35 cellular contexts compared by ENCODE assay signal in the genomic region with DNA sequence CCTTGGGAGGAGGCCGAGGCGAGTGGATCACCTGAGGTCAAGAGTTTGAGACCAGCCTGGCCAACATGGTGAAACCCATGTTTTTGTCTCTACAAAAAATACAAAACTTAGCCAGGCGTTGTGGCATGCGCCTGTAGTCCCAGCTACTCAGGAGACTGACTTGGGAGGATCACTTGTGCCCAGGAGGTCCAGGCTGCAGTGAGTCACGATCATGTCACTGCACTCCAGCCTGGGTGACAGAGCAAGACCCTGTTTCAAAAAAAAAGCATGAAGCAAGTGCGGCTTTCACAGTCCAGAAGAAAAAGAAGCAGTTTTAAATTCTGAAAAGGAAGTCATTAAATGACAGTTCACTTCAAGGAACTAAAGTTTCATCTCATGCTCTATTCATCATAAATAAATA. TPM values are rescaled to one million over a fixed set of nuclear protein-coding genes. Genes with fewer than 3 reads are reported as not detected.
"Had no signal": no experiment of that assay in that cellular context is flagged by ENCODE, and none has a peak within 500 bp of the region (broad histone marks: within the 10 kb centered on the region; RNA-seq: fewer than 3 reads in every experiment).

No MANE protein-coding gene starts in this region.

- H3K4me1 ChIP-seq: adrenal gland had no signal

- H3K36me3 ChIP-seq: adrenal gland, ascending aorta, left lung, thoracic aorta, upper lobe of left lung, WERI-Rb-1 had no signal

- ATAC-seq: activated CD8-positive, alpha-beta memory T cell treated with anti-CD3 and anti-CD28 coated beads, Interleukin-2, amount 10 ng/mL, durations not matched to agents 7 days and 5 days; activated CD8-positive, alpha-beta T cell treated with anti-CD3 and anti-CD28 coated beads for 36 hours; effector memory CD8-positive, alpha-beta T cell; esophagus mucosa; left lung; sciatic nerve had no signal

- H3K27me3 Mint-ChIP-seq: central memory CD8-positive, alpha-beta T cell had no signal

- H3K4me3 Mint-ChIP-seq: activated CD4-positive, alpha-beta T cell treated with anti-CD3 and anti-CD28 coated beads, Interleukin-2, amount 10 ng/mL, durations not matched to agents 7 days and 5 days; activated CD8-positive, alpha-beta memory T cell treated with anti-CD3 and anti-CD28 coated beads, Interleukin-2, amount 10 ng/mL, durations not matched to agents 7 days and 5 days; activated CD8-positive, alpha-beta T cell treated with anti-CD3 and anti-CD28 coated beads for 36 hours; activated naive CD4-positive, alpha-beta T cell treated with anti-CD3 and anti-CD28 coated beads, Interleukin-2, amount 50 U/mL, for 24 hours; central memory CD8-positive, alpha-beta T cell; effector memory CD8-positive, alpha-beta T cell; immature natural killer cell; naive B cell; neural crest cell; T-helper 2 cell treated with Interferon-gamma antibody and Interleukin-4, amounts not matched to agents 5 μg/mL and 100 μg/mL, for 36 hours had no signal

- H3K27ac ChIP-seq: adrenal gland, ascending aorta, dorsolateral prefrontal cortex, hepatocyte, left lung, thoracic aorta, upper lobe of left lung, WERI-Rb-1 had no signal

- H3K36me3 Mint-ChIP-seq: activated CD8-positive, alpha-beta memory T cell treated with anti-CD3 and anti-CD28 coated beads, Interleukin-2, amount 10 ng/mL, durations not matched to agents 7 days and 5 days; activated naive CD4-positive, alpha-beta T cell treated with anti-CD3 and anti-CD28 coated beads, Interleukin-2, amount 50 U/mL, for 24 hours; immature natural killer cell; naive B cell had no signal

- H3K4me1 Mint-ChIP-seq: neural crest cell had no signal

- H3K27me3 ChIP-seq: adrenal gland, ascending aorta, hepatocyte, upper lobe of left lung had no signal

- H3K4me3 ChIP-seq: adrenal gland, ascending aorta, dorsolateral prefrontal cortex, hepatocyte, left lung, lung, smooth muscle cell, thoracic aorta, upper lobe of left lung had no signal

- H3K9me3 ChIP-seq: adrenal gland, ascending aorta, left lung, thoracic aorta, upper lobe of left lung had no signal

- DNase-seq: activated CD4-positive, alpha-beta T cell treated with anti-CD3 and anti-CD28 coated beads, Interleukin-2, amount 10 ng/mL, durations not matched to agents 7 days and 5 days; activated CD4-positive, CD25-positive, alpha-beta regulatory T cell treated with anti-CD3 and anti-CD28 coated beads, Interleukin-2, amount 50 U/mL, for 72 hours; activated CD8-positive, alpha-beta memory T cell treated with anti-CD3 and anti-CD28 coated beads, Interleukin-2, amount 10 ng/mL, durations not matched to agents 7 days and 5 days; activated CD8-positive, alpha-beta T cell treated with anti-CD3 and anti-CD28 coated beads for 36 hours; activated gamma-delta T cell treated with Interleukin-2 at 50 U/mL for 16 hours; activated T-cell treated with anti-CD3 and anti-CD28 coated beads for 4 hours; adrenal gland; dorsolateral prefrontal cortex; effector memory CD8-positive, alpha-beta T cell; foreskin melanocyte; immature natural killer cell; left lung; naive B cell; occipital lobe; posterior cingulate gyrus; stimulated activated CD4-positive, alpha-beta T cell treated with anti-CD3 and anti-CD28 coated beads, Interleukin-2, amount 100 ng/mL, for 48 hours; stimulated activated CD8-positive, alpha-beta memory T cell treated with anti-CD3 and anti-CD28 coated beads, Interleukin-4, amount 100 ng/mL, for 48 hours; stimulated activated naive CD4-positive, alpha-beta T cell; upper lobe of left lung; WERI-Rb-1 had no signal

- H3K27ac Mint-ChIP-seq: activated CD4-positive, alpha-beta T cell treated with anti-CD3 and anti-CD28 coated beads, Interleukin-2, amount 10 ng/mL, durations not matched to agents 7 days and 5 days; activated CD8-positive, alpha-beta memory T cell treated with anti-CD3 and anti-CD28 coated beads, Interleukin-2, amount 10 ng/mL, durations not matched to agents 7 days and 5 days; activated CD8-positive, alpha-beta T cell treated with anti-CD3 and anti-CD28 coated beads for 36 hours; activated naive CD4-positive, alpha-beta T cell treated with anti-CD3 and anti-CD28 coated beads, Interleukin-2, amount 50 U/mL, for 24 hours; effector memory CD8-positive, alpha-beta T cell; immature natural killer cell; naive B cell; T-helper 2 cell treated with Interferon-gamma antibody and Interleukin-4, amounts not matched to agents 5 μg/mL and 100 μg/mL, for 36 hours had no signal

- H3K9me3 Mint-ChIP-seq: activated CD4-positive, alpha-beta T cell treated with anti-CD3 and anti-CD28 coated beads, Interleukin-2, amount 10 ng/mL, durations not matched to agents 7 days and 5 days; activated CD8-positive, alpha-beta T cell treated with anti-CD3 and anti-CD28 coated beads for 36 hours; activated naive CD4-positive, alpha-beta T cell treated with anti-CD3 and anti-CD28 coated beads, Interleukin-2, amount 50 U/mL, for 24 hours; central memory CD8-positive, alpha-beta T cell; effector memory CD8-positive, alpha-beta T cell; immature natural killer cell; neural crest cell; T-helper 2 cell treated with Interferon-gamma antibody and Interleukin-4, amounts not matched to agents 5 μg/mL and 100 μg/mL, for 36 hours had no signal

RNA-seq across cellular contexts. Expression of gene FGF19, which starts 21.6 kb away (rescaled TPM):
- total RNA-seq: activated CD4-positive, alpha-beta T cell treated with anti-CD3 and anti-CD28 coated beads, Interleukin-2, amount 10 ng/mL, durations not matched to agents 7 days and 5 days; activated CD8-positive, alpha-beta memory T cell treated with anti-CD3 and anti-CD28 coated beads, Interleukin-2, amount 10 ng/mL, durations not matched to agents 7 days and 5 days; activated CD8-positive, alpha-beta T cell treated with anti-CD3 and anti-CD28 coated beads for 36 hours; adrenal gland; ascending aorta; dorsolateral prefrontal cortex; endothelial cell of umbilical vein; esophagus mucosa; kidney epithelial cell; left lung; mesenteric fat pad; occipital lobe; renal cortical epithelial cell; sciatic nerve; smooth muscle cell; thoracic aorta had no signal
- polyA plus RNA-seq: adrenal gland, hepatocyte, immature natural killer cell, lung, smooth muscle cell had no signal
